In the genomic region with DNA sequence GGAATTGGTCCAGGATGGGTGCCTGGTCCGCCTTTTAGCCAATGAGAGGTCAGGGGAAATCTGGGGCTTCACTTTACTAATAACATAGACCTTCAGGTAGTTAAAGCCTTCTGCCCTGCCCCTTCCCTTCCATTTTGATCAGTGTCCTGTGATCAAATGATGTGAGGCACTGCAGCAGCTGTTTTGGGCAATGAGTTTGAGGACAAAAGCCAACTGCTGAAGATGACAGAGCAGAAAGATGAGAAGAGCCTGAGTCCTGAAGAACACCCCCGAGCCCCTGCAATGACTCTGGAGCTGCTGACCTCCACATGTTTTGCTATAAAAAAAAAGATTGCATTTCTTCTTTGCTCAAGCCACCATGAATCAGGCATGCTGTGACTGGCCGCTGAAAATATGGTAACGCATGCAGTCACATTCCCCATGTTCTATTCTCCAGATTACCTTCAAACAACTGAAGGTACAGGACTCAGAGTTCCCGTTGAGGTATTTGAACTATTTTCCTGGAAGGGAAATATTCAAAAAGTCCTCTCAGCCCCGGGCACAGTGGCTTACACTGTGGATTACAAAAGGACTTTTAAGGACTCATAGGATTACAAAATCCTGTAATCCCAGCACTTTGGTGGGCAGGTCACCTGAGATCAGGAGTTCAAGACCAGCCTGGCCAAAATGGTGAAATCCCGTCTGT, we compare ENCODE assay signal across 28 cellular contexts.
"Had no signal": no experiment of that assay in that cellular context is flagged by ENCODE, and none has a peak within 500 bp of the region (broad histone marks: within the 10 kb centered on the region; RNA-seq: fewer than 3 reads in every experiment).

No MANE protein-coding gene starts in this region.

- H3K4me1 Mint-ChIP-seq: activated naive CD8-positive, alpha-beta T cell treated with anti-CD3 and anti-CD28 coated beads, Interleukin-2, amount 10 ng/mL, durations not matched to agents 7 days and 5 days; immature natural killer cell; natural killer cell had no signal

- ATAC-seq: esophagus mucosa; heart left ventricle; left colon; natural killer cell; right lobe of liver; stimulated activated naive CD8-positive, alpha-beta T cell treated with anti-CD3 and anti-CD28 coated beads, Interleukin-15, Interleukin-2, amounts not matched to agents 100 U/mL and 50 U/mL, for 24 hours had no signal

- DNase-seq: activated CD4-positive, alpha-beta T cell treated with anti-CD3 and anti-CD28 coated beads for 48 hours; activated CD4-positive, alpha-beta T cell treated with anti-CD3 and anti-CD28 coated beads, Interleukin-2, amount 50 U/mL, for 48 hours; activated CD8-positive, alpha-beta memory T cell treated with anti-CD3 and anti-CD28 coated beads for 24 hours; activated effector memory CD4-positive, alpha-beta T cell treated with anti-CD3 and anti-CD28 coated beads, Interleukin-2, amount 50 U/mL, for 16 hours; activated naive CD4-positive, alpha-beta T cell treated with anti-CD3 and anti-CD28 coated beads for 36 hours; activated naive CD8-positive, alpha-beta T cell treated with anti-CD3 and anti-CD28 coated beads, Interleukin-2, amount 10 ng/mL, durations not matched to agents 7 days and 5 days; brain microvascular endothelial cell; central memory CD4-positive, alpha-beta T cell; foreskin fibroblast; heart left ventricle; immature natural killer cell; kidney; left colon; natural killer cell; right lobe of liver; stimulated activated CD4-positive, alpha-beta T cell treated with anti-CD3 and anti-CD28 coated beads, Interleukin-12 subunit alpha, Interleukin-12 subunit beta, amount 100 ng/mL, for 4 hours; stimulated activated CD4-positive, alpha-beta T cell treated with anti-CD3 and anti-CD28 coated beads, Interleukin-4, amount 100 ng/mL, for 1 hour; stimulated activated naive CD8-positive, alpha-beta T cell treated with anti-CD3 and anti-CD28 coated beads, Interleukin-15, Interleukin-2, amounts not matched to agents 100 U/mL and 50 U/mL, for 24 hours; uterus had no signal

- H3K4me3 Mint-ChIP-seq: activated naive CD4-positive, alpha-beta T cell treated with anti-CD3 and anti-CD28 coated beads for 36 hours; activated naive CD8-positive, alpha-beta T cell treated with anti-CD3 and anti-CD28 coated beads, Interleukin-2, amount 10 ng/mL, durations not matched to agents 7 days and 5 days; activated T-helper 1 cell treated with anti-CD3 and anti-CD28 coated beads, Interleukin-12 subunit alpha, Interleukin-12 subunit beta, Interleukin-2, Interleukin-4 antibody, amounts not matched to agents 30 ng/mL and 10 ng/mL and 1 ng/mL, durations not matched to agents 14 hours and 24 hours and 36 hours; immature natural killer cell; natural killer cell; type B pancreatic cell had no signal

- H3K9me3 ChIP-seq: ascending aorta, heart left ventricle, neutrophil, right lobe of liver, thoracic aorta, uterus had no signal

- FAIRE-seq: kidney, TTC549 had no signal

- H3K27ac Mint-ChIP-seq: activated naive CD4-positive, alpha-beta T cell treated with anti-CD3 and anti-CD28 coated beads for 36 hours; activated naive CD8-positive, alpha-beta T cell treated with anti-CD3 and anti-CD28 coated beads, Interleukin-2, amount 10 ng/mL, durations not matched to agents 7 days and 5 days; activated T-helper 1 cell treated with anti-CD3 and anti-CD28 coated beads, Interleukin-12 subunit alpha, Interleukin-12 subunit beta, Interleukin-2, Interleukin-4 antibody, amounts not matched to agents 30 ng/mL and 10 ng/mL and 1 ng/mL, durations not matched to agents 14 hours and 24 hours and 36 hours; immature natural killer cell; natural killer cell; type B pancreatic cell had no signal

- H3K36me3 Mint-ChIP-seq: activated naive CD8-positive, alpha-beta T cell treated with anti-CD3 and anti-CD28 coated beads, Interleukin-2, amount 10 ng/mL, durations not matched to agents 7 days and 5 days; immature natural killer cell; natural killer cell; type B pancreatic cell had no signal

- H3K9me3 Mint-ChIP-seq: activated naive CD4-positive, alpha-beta T cell treated with anti-CD3 and anti-CD28 coated beads for 36 hours; activated naive CD8-positive, alpha-beta T cell treated with anti-CD3 and anti-CD28 coated beads, Interleukin-2, amount 10 ng/mL, durations not matched to agents 7 days and 5 days; activated T-helper 1 cell treated with anti-CD3 and anti-CD28 coated beads, Interleukin-12 subunit alpha, Interleukin-12 subunit beta, Interleukin-2, Interleukin-4 antibody, amounts not matched to agents 30 ng/mL and 10 ng/mL and 1 ng/mL, durations not matched to agents 14 hours and 24 hours and 36 hours; immature natural killer cell; natural killer cell; type B pancreatic cell had no signal

- H3K4me3 ChIP-seq: ascending aorta, heart left ventricle, right lobe of liver, skin epidermis, thoracic aorta, uterus had no signal

- H3K27me3 ChIP-seq: ascending aorta, brain microvascular endothelial cell, heart left ventricle, neutrophil, right lobe of liver, uterus had no signal

- H3K27me3 Mint-ChIP-seq: type B pancreatic cell had no signal

- H3K36me3 ChIP-seq: ascending aorta, brain microvascular endothelial cell, heart left ventricle, neutrophil, right lobe of liver, thoracic aorta, uterus had no signal

- H3K27ac ChIP-seq: ascending aorta, brain microvascular endothelial cell, heart left ventricle, neutrophil, right lobe of liver, skin epidermis, thoracic aorta, uterus, VCaP had no signal

- H3K4me1 ChIP-seq: ascending aorta, uterus had no signal
